In genomic region chr17:28597606-28598383, GRCh38 we compare ENCODE assay signal across 1 cellular context.
TF ChIP-seq lines count a peak whose summit lies in the region.

No MANE protein-coding gene starts in this region.

TF ChIP-seq in liver, 16 proteins besides CTCF, POLR2A, EP300 and RAD21 (continued from another document):
- TF ChIP-seq ATF3 (IDR thresholded peaks at IDR 0.05) = peak; percentile 48
- TF ChIP-seq FOXA1 (IDR thresholded peaks at IDR 0.05) = peak; percentile 21
- TF ChIP-seq FOXA2 (IDR thresholded peaks at IDR 0.05) = no peak
- peak; percentile 57 for TF ChIP-seq REST (IDR thresholded peaks at IDR 0.05)
- peak; percentile 73 for TF ChIP-seq NR2F2 (IDR thresholded peaks at IDR 0.05)
- peak in 1 of 2 donors; percentile 73 for TF ChIP-seq EGR1 (IDR thresholded peaks at IDR 0.05; ENCODE audit: low read depth in 2 of 2)
- TF ChIP-seq TAF1 (conservative IDR thresholded peaks at IDR 0.05) = no peak
- peak; percentile 75 for TF ChIP-seq YY1 (IDR thresholded peaks at IDR 0.05)
